Comparison of ENCODE assay signal across 9 cellular contexts in genomic region chr16:24838554-24839266, GRCh38. TPM values are rescaled to one million over a fixed set of nuclear protein-coding genes. Genes with fewer than 3 reads are reported as not detected.
A peak's percentile ranks its signal among the peaks of the same experiment; 100 is the strongest.
DNase-seq lines count a peak whose midpoint lies in the region; ATAC-seq and TF ChIP-seq lines count a peak whose summit lies in the region.
"Had no signal": no experiment of that assay in that cellular context is flagged by ENCODE, and none has a peak within 500 bp of the region (broad histone marks: within the 10 kb centered on the region; RNA-seq: fewer than 3 reads in every experiment).

No MANE protein-coding gene starts in this region.

- H3K4me3 ChIP-seq in colonic mucosa (no peak overlapping the region), right lobe of liver (peak overlapping the region in 2 of 3 donors; percentile 24 to 47)
- H3K4me3 ChIP-seq: BLaER1 had no signal

- intact Hi-C loops in colonic mucosa (cut with DNase I) (loop anchor here (10.0 kb wide), 1 partner anchor 196 kb away; no protein-coding TSS in a partner anchor), right lobe of liver (cut with DNase I) (no loop called here)

- H3K9me3 ChIP-seq in colonic mucosa (no peaks in the 10 kb centered on the region), right lobe of liver (no peaks in the 10 kb centered on the region)
- H3K9me3 ChIP-seq: BLaER1 had no signal

- no peaks in the 10 kb centered on the region for H3K36me3 ChIP-seq in colonic mucosa
- no peaks in the 10 kb centered on the region for H3K36me3 ChIP-seq in right lobe of liver
- H3K36me3 ChIP-seq: BLaER1 had no signal

- H3K27ac ChIP-seq in colonic mucosa (no peak overlapping the region), right lobe of liver (peak overlapping the region; percentile 25 to 63 (median 57))
- H3K27ac ChIP-seq: BLaER1 had no signal

- no peak for TF ChIP-seq CTCF in colonic mucosa (IDR thresholded peaks at IDR 0.05)
- no peak for TF ChIP-seq CTCF in right lobe of liver (IDR thresholded peaks at IDR 0.05)

- H3K4me1 ChIP-seq in colonic mucosa (peaks cover 8% of the 10 kb centered on the region), right lobe of liver (peaks cover 0 to 14% (median 0%) of the 10 kb centered on the region in 4 donors)
- H3K4me1 ChIP-seq: BLaER1 had no signal

- WGBS in right lobe of liver (ENCODE audit: insufficient coverage, low coverage, low lambda C conversion rate, missing lambda C conversion rate) = 3% methylated on average over 3 of the region's 5 CpGs

- H3K9ac ChIP-seq in colonic mucosa (ENCODE audit: low read depth in 2 of 2, low read length in 2 of 2) = no peak overlapping the region
- H3K9ac ChIP-seq: BLaER1 had no signal

- ATAC-seq in right lobe of liver = peak; percentile 74 to 84 (median 81)

- no peak for TF ChIP-seq POLR2A in right lobe of liver (IDR thresholded peaks at IDR 0.05)

- H3K27me3 ChIP-seq in colonic mucosa (no peaks in the 10 kb centered on the region), right lobe of liver (no peaks in the 10 kb centered on the region)
- H3K27me3 ChIP-seq: BLaER1 had no signal

- peak; percentile 39 for DNase-seq in A172 (ENCODE audit: low spot score)
- peak; percentile 42 for DNase-seq in MV-4-11 (lab: John Stamatoyannopoulos, UW)
- peak; percentile 25 for DNase-seq in colonic mucosa
- no peak for DNase-seq in right lobe of liver
- no peak for DNase-seq in activated T-cell treated with anti-CD3 and anti-CD28 coated beads for 4 hours
- no peak for DNase-seq in T-helper 9 cell
- no peak for DNase-seq in NCI-H446 treated with DMSO at 0.1 percent for 48 hours (lab: John Stamatoyannopoulos, UW)
- DNase-seq in activated gamma-delta T cell (lab: John Stamatoyannopoulos, UW) = no peak

RNA-seq across cellular contexts. Expression of gene SLC5A11, which starts 7.1 kb away (rescaled TPM):
- 0.05 TPM in 1 of 2 replicates, not detected in the other for total RNA-seq in A172 (2014; rRNA removed; shearing (Covaris generic))
- total RNA-seq in colonic mucosa (1 to 10 TPM in 1 of 2 donors, under 1 TPM in 1; 0.79 to 2.6 TPM), right lobe of liver (1 to 10 TPM in 4 of 6 experiments, under 1 TPM in 2; 0.43 to 1.6 (median 1.2) TPM)

Comparison
In these comparisons a context has a peak if more than half of its experiments do, and no peak if none do; other contexts are left out.
1. DNase-seq: peak in A172 (single experiment), MV-4-11 (single experiment) and colonic mucosa (single experiment); none in right lobe of liver (0 of 3), activated T-cell treated with anti-CD3 and anti-CD28 coated beads for 4 hours (single experiment), T-helper 9 cell (single experiment), NCI-H446 treated with DMSO at 0.1 percent for 48 hours (single experiment) and activated gamma-delta T cell (single experiment).